8 cellular contexts compared by ENCODE assay signal in genomic region chr16:21159281-21159951, GRCh38. TPM values are rescaled to one million over a fixed set of nuclear protein-coding genes. Genes with fewer than 3 reads are reported as not detected.
DNase-seq lines count a peak whose midpoint lies in the region; ATAC-seq and TF ChIP-seq lines count a peak whose summit lies in the region.

No MANE protein-coding gene starts in this region.

- H3K9me3 ChIP-seq in right lobe of liver (no peaks in the 10 kb centered on the region), stomach (no peaks in the 10 kb centered on the region)

- H3K27me3 ChIP-seq in right lobe of liver: no peaks in the 10 kb centered on the region
- no peaks in the 10 kb centered on the region for H3K27me3 ChIP-seq in stomach

- no peaks in the 10 kb centered on the region for H3K36me3 ChIP-seq in right lobe of liver
- peaks cover 0 to 17% (median 10%) of the 10 kb centered on the region in 4 donors for H3K36me3 ChIP-seq in stomach

- TF ChIP-seq CTCF in GM20000 (IDR thresholded peaks at IDR 0.05; ENCODE audit: extremely low read depth, missing control alignments): no peak
- TF ChIP-seq CTCF in choroid plexus epithelial cell (conservative IDR thresholded peaks at IDR 0.05; ENCODE audit: low read depth, low read length): no peak
- TF ChIP-seq CTCF in right lobe of liver (IDR thresholded peaks at IDR 0.05): no peak
- no peak for TF ChIP-seq CTCF in stomach (IDR thresholded peaks at IDR 0.05)

- ATAC-seq in right lobe of liver (peak; percentile 12 to 22 (median 20)), HG02642 (IDR thresholded peaks at IDR 0.05; ENCODE audit: poor library complexity, unreplicated experiment) (no peak), GM19035 (IDR thresholded peaks at IDR 0.05; ENCODE audit: unreplicated experiment) (no peak)

- no peak for TF ChIP-seq POLR2A in right lobe of liver (IDR thresholded peaks at IDR 0.05)
- TF ChIP-seq POLR2A in stomach (IDR thresholded peaks at IDR 0.05): no peak

- peaks cover 0 to 4% (median 0%) of the 10 kb centered on the region in 4 donors for H3K4me1 ChIP-seq in right lobe of liver
- H3K4me1 ChIP-seq in stomach: peaks cover 35 to 77% (median 65%) of the 10 kb centered on the region in 4 donors

- H3K4me3 ChIP-seq in choroid plexus epithelial cell (ENCODE audit: low read depth, low read length) (peak overlapping the region; percentile 77), right lobe of liver (peak overlapping the region; percentile 55 to 75 (median 65)), stomach (peak overlapping the region; percentile 62 to 89 (median 86))

- DNase-seq in GM20000 (ENCODE audit: low spot score): peak; percentile 52
- peak; percentile 13 for DNase-seq in SK-MEL-5 (ENCODE audit: low read depth, low spot score)
- DNase-seq in choroid plexus epithelial cell (ENCODE audit: low read depth): no peak
- peak in 2 of 3 donors; percentile 29 to 55 for DNase-seq in right lobe of liver
- DNase-seq in stomach: peak; percentile 67
- DNase-seq in NK-92 (lab: John Stamatoyannopoulos, UW; ENCODE audit: unreplicated experiment): no peak

- WGBS in right lobe of liver (ENCODE audit: insufficient coverage, low coverage, low lambda C conversion rate, missing lambda C conversion rate): 9% methylated on average over 11 of the region's 27 CpGs
- 1 to 10% (median 5%) methylated on average over 27 of the region's 27 CpGs for WGBS in stomach, 5 donors

- in situ Hi-C loops in SK-MEL-5 (cut with HindIII; ENCODE audit: low pct_unique_long_range_greater_than_20kb, low sequenced_read_pairs): no loop called here

- intact Hi-C loops in right lobe of liver (cut with DNase I): loop anchor here in 1 of 2 donors (10.0 kb wide), 1 partner anchor 395 kb away; no protein-coding TSS in a partner anchor
- intact Hi-C loops in stomach (cut with DNase I; ENCODE audit: low total_unique reads): no loop called here

- no peak for TF ChIP-seq EP300 in stomach (IDR thresholded peaks at IDR 0.05)

- no peak overlapping the region for H3K27ac ChIP-seq in right lobe of liver
- peak overlapping the region; percentile 74 to 91 (median 88) for H3K27ac ChIP-seq in stomach

RNA-seq across cellular contexts. Expression of gene LDAF1, which starts 0.9 kb away (rescaled TPM):
- total RNA-seq in SK-MEL-5 (2014; rRNA removed; shearing (Covaris generic)): 14.1 and 17.3 TPM in 2 replicates
- polyA plus RNA-seq in SK-MEL-5 (2015; cell fraction: cytosol; rRNA removed): 19.8 and 25.0 TPM in 2 replicates
- 5.8 and 12.1 TPM in 2 replicates for polyA plus RNA-seq in SK-MEL-5 (2015; cell fraction: nucleus; rRNA removed)
- 1 to 10 TPM; 1.5 to 3.1 (median 2.1) TPM for total RNA-seq in right lobe of liver
- total RNA-seq in stomach: 100 to 1,000 TPM in 1 of 5 donors, 10 to 100 TPM in 4; 13.6 to 103 (median 53.7) TPM
- polyA plus RNA-seq in stomach: 10 to 100 TPM; 10.1 to 22.5 (median 18.5) TPM

RNA-seq across cellular contexts. Expression of gene DNAH3, which starts 8.8 kb away (rescaled TPM):
- total RNA-seq in SK-MEL-5 (2014; rRNA removed; shearing (Covaris generic)): under 0.01 and 0.05 TPM in 2 replicates
- 0.01 TPM in 1 of 2 replicates, not detected in the other for polyA plus RNA-seq in SK-MEL-5 (2015; cell fraction: cytosol; rRNA removed)
- 0.33 TPM in 1 of 2 replicates, not detected in the other for polyA plus RNA-seq in SK-MEL-5 (2015; cell fraction: nucleus; rRNA removed)
- total RNA-seq in right lobe of liver (not detected), stomach (1 to 10 TPM in 1 of 5 donors, under 1 TPM in 1, not detected in 3; 0.18 to 8.7 TPM)
- under 1 TPM in 1 of 3 donors, not detected in 2; 0.10 TPM for polyA plus RNA-seq in stomach

RNA-seq across cellular contexts. Expression of gene ZP2, which starts 52.0 kb away (rescaled TPM):
- total RNA-seq in SK-MEL-5 (2014; rRNA removed; shearing (Covaris generic)): not detected in 2 replicates
- not detected in 2 replicates for polyA plus RNA-seq in SK-MEL-5 (2015; cell fraction: cytosol; rRNA removed)
- polyA plus RNA-seq in SK-MEL-5 (2015; cell fraction: nucleus; rRNA removed): not detected in 2 replicates
- not detected for total RNA-seq in right lobe of liver
- under 1 TPM in 1 of 5 donors, not detected in 4; 0.55 TPM for total RNA-seq in stomach
- under 1 TPM in 1 of 3 donors, not detected in 2; 0.05 TPM for polyA plus RNA-seq in stomach

Comparison
In these comparisons a context has a peak if more than half of its experiments do, and no peak if none do; other contexts are left out.
1. DNase-seq: peak in GM20000 (single experiment), SK-MEL-5 (single experiment), right lobe of liver (2 of 3) and stomach (single experiment); none in choroid plexus epithelial cell (single experiment) and NK-92 (single experiment).
2. ATAC-seq: peak in right lobe of liver (4 of 4); none in HG02642 (single experiment) and GM19035 (single experiment).
3. H3K27ac ChIP-seq: peak in stomach (5 of 5); none in right lobe of liver (0 of 3).
4. Peak in every context shown above with its lines, with median percentiles within 50 percentile points of each other: H3K4me3 ChIP-seq.